Comparison of ENCODE assay signal across 23 cellular contexts in genomic region chr5:88128813-88129212, GRCh38.
"Had no signal": no experiment of that assay in that cellular context is flagged by ENCODE, and none has a peak within 500 bp of the region (broad histone marks: within the 10 kb centered on the region; RNA-seq: fewer than 3 reads in every experiment).

No MANE protein-coding gene starts in this region.

- DNase-seq: colonic mucosa; cortex of kidney; effector CD8-positive, alpha-beta T cell; effector memory CD8-positive, alpha-beta T cell; endodermal cell; erythroblast; foreskin keratinocyte; glutamatergic neuron; head of caudate nucleus; heart right ventricle; hippocampal formation; left cardiac atrium; left ventricle myocardium inferior; lower lobe of right lung; mesenchymal stem cell; mucosa of descending colon; naive B cell had no signal

- H3K27ac ChIP-seq: colonic mucosa, epithelial cell of prostate, foreskin keratinocyte, gastroesophageal sphincter, heart right ventricle, left ventricle myocardium inferior, lower lobe of right lung had no signal

- H3K36me3 ChIP-seq: colonic mucosa, gastroesophageal sphincter, heart right ventricle, left ventricle myocardium inferior, lower lobe of right lung had no signal

- H3K9me3 ChIP-seq: colonic mucosa, lower lobe of right lung, mucosa of descending colon had no signal

- H3K4me1 ChIP-seq: colonic mucosa, foreskin keratinocyte, gastroesophageal sphincter, heart right ventricle, left ventricle myocardium inferior, lower lobe of right lung had no signal

- ATAC-seq: effector memory CD8-positive, alpha-beta T cell; esophagus mucosa; foreskin keratinocyte; gastroesophageal sphincter; heart right ventricle; left cardiac atrium; lower lobe of right lung; mucosa of descending colon had no signal

- H3K4me3 ChIP-seq: colonic mucosa, gastroesophageal sphincter, heart right ventricle, left ventricle myocardium inferior, lower lobe of right lung, mucosa of descending colon had no signal

- H3K27me3 ChIP-seq: colonic mucosa, foreskin keratinocyte had no signal

- FAIRE-seq: endometrium, islet of Langerhans, keratinocyte had no signal
